Comparison of ENCODE assay signal across 8 cellular contexts in the genomic region with DNA sequence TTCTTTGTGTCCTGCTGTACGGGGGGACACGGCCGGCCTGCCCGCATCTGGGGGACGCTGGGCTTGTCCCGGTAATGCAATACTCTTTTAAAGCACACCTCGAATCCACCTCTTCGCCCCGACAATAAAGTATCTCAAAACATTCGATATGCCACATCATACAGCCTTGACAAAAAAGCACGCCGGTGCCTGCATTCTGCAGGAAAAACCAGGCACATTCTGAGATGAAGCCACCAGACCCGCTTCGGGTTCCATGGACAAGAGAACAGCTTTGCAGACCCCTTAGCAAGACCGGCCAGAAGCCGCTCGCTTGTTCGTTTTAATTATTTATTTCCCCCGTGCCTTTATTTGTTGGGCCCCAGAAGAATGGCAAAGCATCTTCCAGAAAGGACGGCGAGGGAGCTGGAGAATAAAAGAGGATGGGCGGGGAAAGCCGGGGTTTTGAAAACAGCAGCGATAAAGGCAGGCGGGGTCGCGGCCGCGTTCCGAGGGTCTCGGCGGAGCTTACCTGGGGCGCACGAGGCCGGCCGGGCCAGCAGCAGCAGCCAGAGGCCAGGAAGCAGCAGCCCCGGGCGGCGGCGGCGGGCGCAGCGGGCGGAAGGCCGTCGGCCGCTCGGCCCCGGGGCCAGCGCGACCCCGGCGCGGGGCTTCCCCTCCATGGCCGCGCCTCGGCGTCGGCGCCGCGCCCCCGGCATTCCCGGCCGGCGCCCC. TPM values are rescaled to one million over a fixed set of nuclear protein-coding genes. Genes with fewer than 3 reads are reported as not detected.
DNase-seq lines count a peak whose midpoint lies in the region; ATAC-seq and TF ChIP-seq lines count a peak whose summit lies in the region.

No MANE protein-coding gene starts in this region.

- POLR2A ChIA-PET in CD4-positive, alpha-beta memory T cell (lab: Charles Lee; ENCODE audit: partially characterized antibody) = interaction anchor here (3.9 kb wide), 1 partner anchor 94 kb away, joined by 17 read pairs; no protein-coding TSS in a partner anchor
- POLR2A ChIA-PET in WTC11 (lab: Charles Lee) = no interaction called here

- H3K4me3 ChIP-seq in CD4-positive, alpha-beta memory T cell (ENCODE audit: low read length in 2 of 2) = peak overlapping the region in 1 of 2 donors; percentile 43
- peak overlapping the region; percentile 76 for H3K4me3 ChIP-seq in skeletal muscle cell (ENCODE audit: low read depth, low read length)

- intact Hi-C loops in CD4-positive, alpha-beta memory T cell (cut with micrococcal nuclease) = loop anchor here (1.0 to 5.0 kb wide), 3 partner anchors 78 to 228 kb away; no protein-coding TSS in a partner anchor

- CTCF ChIA-PET in CD4-positive, alpha-beta memory T cell (lab: Charles Lee; ENCODE audit: partially characterized antibody) = interaction anchor here (1.0 to 5.2 kb wide), 2 partner anchors 77 to 96 kb away, joined by 3 to 42 read pairs; no protein-coding TSS in a partner anchor
- CTCF ChIA-PET in WTC11 (lab: Charles Lee) = interaction anchor here (0.8 to 2.6 kb wide), 6 partner anchors 37 to 1226 kb away, joined by 3 to 8 read pairs (median 3); no protein-coding TSS in a partner anchor

- H3K4me1 Mint-ChIP-seq in CD4-positive, alpha-beta memory T cell = peaks cover 9 to 26% (median 12%) of the 10 kb centered on the region in 4 donors
- peaks cover 47% of the 10 kb centered on the region for H3K4me1 Mint-ChIP-seq in WTC11
- H3K4me1 Mint-ChIP-seq in glutamatergic neuron (ENCODE audit: low read depth, unreplicated experiment) = peaks cover 20% of the 10 kb centered on the region

- peak overlapping the region; percentile 86 to 90 (median 89) for H3K4me3 Mint-ChIP-seq in CD4-positive, alpha-beta memory T cell
- H3K4me3 Mint-ChIP-seq in WTC11 (peak overlapping the region; percentile 83), glutamatergic neuron (ENCODE audit: unreplicated experiment) (peak overlapping the region; percentile 93)

- peak in 3 of 5 donors; percentile 1 to 14 (median 11) for DNase-seq in CD4-positive, alpha-beta memory T cell
- DNase-seq in WTC11 (ENCODE audit: low spot score) (peak; percentile 49), glutamatergic neuron (peak; percentile 54), skeletal muscle cell (ENCODE audit: low read depth) (no peak), SIG-M5 treated with dmso at 0.1 percent for 504 hours (lab: John Stamatoyannopoulos, UW; ENCODE audit: unreplicated experiment) (no peak), HCEC 1CT (no peak)

- ATAC-seq in GM19372 (IDR thresholded peaks at IDR 0.05; ENCODE audit: low read depth, unreplicated experiment) (peak; percentile 49), HG03460 (IDR thresholded peaks at IDR 0.05; ENCODE audit: unreplicated experiment) (peak; percentile 45), WTC11 (no peak; the same call in none of the 2 replicates)

- no peaks in the 10 kb centered on the region for H3K9me3 Mint-ChIP-seq in CD4-positive, alpha-beta memory T cell
- no peaks in the 10 kb centered on the region for H3K9me3 Mint-ChIP-seq in WTC11
- peaks cover 16% of the 10 kb centered on the region for H3K9me3 Mint-ChIP-seq in glutamatergic neuron (ENCODE audit: unreplicated experiment)

- peaks cover 22% of the 10 kb centered on the region for H3K27me3 ChIP-seq in CD4-positive, alpha-beta memory T cell (ENCODE audit: insufficient read depth, low read length)

- no peak overlapping the region for H3K27ac ChIP-seq in CD4-positive, alpha-beta memory T cell (ENCODE audit: low read depth, low read length)

- H3K4me1 ChIP-seq in CD4-positive, alpha-beta memory T cell (ENCODE audit: insufficient read depth, low read length) = peaks cover 6% of the 10 kb centered on the region

- H3K36me3 Mint-ChIP-seq in CD4-positive, alpha-beta memory T cell = peaks cover 0 to 1% of the 10 kb centered on the region in 2 donors
- H3K36me3 Mint-ChIP-seq in WTC11 (no peaks in the 10 kb centered on the region), glutamatergic neuron (ENCODE audit: unreplicated experiment) (peaks cover 6% of the 10 kb centered on the region)

- peaks cover 32 to 34% of the 10 kb centered on the region in 2 donors for H3K27me3 Mint-ChIP-seq in CD4-positive, alpha-beta memory T cell
- H3K27me3 Mint-ChIP-seq in WTC11 (ENCODE audit: low read depth) = peaks cover 28% of the 10 kb centered on the region
- H3K27me3 Mint-ChIP-seq in glutamatergic neuron (ENCODE audit: unreplicated experiment) = peaks cover 13% of the 10 kb centered on the region

- no peaks in the 10 kb centered on the region for H3K36me3 ChIP-seq in CD4-positive, alpha-beta memory T cell (ENCODE audit: insufficient read depth, low read length)

- H3K9me3 ChIP-seq in CD4-positive, alpha-beta memory T cell (ENCODE audit: control insufficient read depth in 1 of 2, low read length in 2 of 2) = no peaks in the 10 kb centered on the region

- no peak for TF ChIP-seq CTCF in WTC11 (IDR thresholded peaks at IDR 0.05)
- TF ChIP-seq CTCF in glutamatergic neuron (IDR thresholded peaks at IDR 0.05; ENCODE audit: partially characterized antibody, unreplicated experiment) = no peak

- peak overlapping the region in 6 of 7 donors; percentile 11 to 86 (median 62) for H3K27ac Mint-ChIP-seq in CD4-positive, alpha-beta memory T cell
- H3K27ac Mint-ChIP-seq in WTC11 (peak overlapping the region; percentile 52; the same call in 1 of the 2 replicates), glutamatergic neuron (ENCODE audit: unreplicated experiment) (peak overlapping the region; percentile 88)

TF ChIP-seq in WTC11, 78 proteins besides CTCF, POLR2A, EP300 and RAD21:
- 0 out of 2 replicates have a peak, but pooled peaks have one; percentile 27 for TF ChIP-seq NR3C1 (CRISPR knock-in tag; conservative IDR thresholded peaks at IDR 0.05; ENCODE audit: low read depth)
- TF ChIP-seq, protein P1, sequence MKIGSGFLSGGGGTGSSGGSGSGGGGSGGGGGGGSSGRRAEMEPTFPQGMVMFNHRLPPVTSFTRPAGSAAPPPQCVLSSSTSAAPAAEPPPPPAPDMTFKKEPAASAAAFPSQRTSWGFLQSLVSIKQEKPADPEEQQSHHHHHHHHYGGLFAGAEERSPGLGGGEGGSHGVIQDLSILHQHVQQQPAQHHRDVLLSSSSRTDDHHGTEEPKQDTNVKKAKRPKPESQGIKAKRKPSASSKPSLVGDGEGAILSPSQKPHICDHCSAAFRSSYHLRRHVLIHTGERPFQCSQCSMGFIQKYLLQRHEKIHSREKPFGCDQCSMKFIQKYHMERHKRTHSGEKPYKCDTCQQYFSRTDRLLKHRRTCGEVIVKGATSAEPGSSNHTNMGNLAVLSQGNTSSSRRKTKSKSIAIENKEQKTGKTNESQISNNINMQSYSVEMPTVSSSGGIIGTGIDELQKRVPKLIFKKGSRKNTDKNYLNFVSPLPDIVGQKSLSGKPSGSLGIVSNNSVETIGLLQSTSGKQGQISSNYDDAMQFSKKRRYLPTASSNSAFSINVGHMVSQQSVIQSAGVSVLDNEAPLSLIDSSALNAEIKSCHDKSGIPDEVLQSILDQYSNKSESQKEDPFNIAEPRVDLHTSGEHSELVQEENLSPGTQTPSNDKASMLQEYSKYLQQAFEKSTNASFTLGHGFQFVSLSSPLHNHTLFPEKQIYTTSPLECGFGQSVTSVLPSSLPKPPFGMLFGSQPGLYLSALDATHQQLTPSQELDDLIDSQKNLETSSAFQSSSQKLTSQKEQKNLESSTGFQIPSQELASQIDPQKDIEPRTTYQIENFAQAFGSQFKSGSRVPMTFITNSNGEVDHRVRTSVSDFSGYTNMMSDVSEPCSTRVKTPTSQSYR (CRISPR knock-in tag; IDR thresholded peaks at IDR 0.05) = no peak

RNA-seq across cellular contexts. Expression of gene KIAA1549, which starts 0.5 kb away (rescaled TPM):
- under 1 TPM; 0.06 to 0.11 TPM for total RNA-seq in CD4-positive, alpha-beta memory T cell
- polyA plus RNA-seq in CD4-positive, alpha-beta memory T cell = under 1 TPM in 1 of 2 donors, not detected in 1; 0.02 TPM
- total RNA-seq in WTC11 (2021) (16.3 to 18.7 TPM (median 17.2 TPM) in 3 replicates), glutamatergic neuron (ENCODE audit: unreplicated experiment) (40.2 TPM)

RNA-seq across cellular contexts. Expression of gene ZC3HAV1L, which starts 55.1 kb away (rescaled TPM):
- total RNA-seq in CD4-positive, alpha-beta memory T cell = 1 to 10 TPM; 3.8 to 4.6 TPM
- polyA plus RNA-seq in CD4-positive, alpha-beta memory T cell = under 1 TPM in 1 of 2 donors, not detected in 1; 0.37 TPM
- total RNA-seq in WTC11 (2021) (5.8 to 9.3 TPM (median 7.1 TPM) in 3 replicates), glutamatergic neuron (ENCODE audit: unreplicated experiment) (5.8 TPM)

Comparison
In these comparisons a context has a peak if more than half of its experiments do, and no peak if none do; other contexts are left out.
1. DNase-seq: peak in CD4-positive, alpha-beta memory T cell (3 of 5), WTC11 (single experiment) and glutamatergic neuron (single experiment); none in skeletal muscle cell (single experiment), SIG-M5 treated with dmso at 0.1 percent for 504 hours (single experiment) and HCEC 1CT (single experiment).
2. RNA of gene KIAA1549, which starts 0.5 kb away (total RNA-seq): 40.2 TPM in glutamatergic neuron (single experiment) and 16.3 to 18.7 TPM in WTC11; 0.06 to 0.11 TPM in CD4-positive, alpha-beta memory T cell; every median in the first group is over 10 times any median in the second.
3. Peak in every context shown above with its lines, with median percentiles within 50 percentile points of each other: H3K27ac Mint-ChIP-seq and H3K4me3 Mint-ChIP-seq.